Comparison of ENCODE assay signal across 1 cellular context in genomic region chr2:200850512-200851256, GRCh38.
TF ChIP-seq lines count a peak whose summit lies in the region.

No MANE protein-coding gene starts in this region.

TF ChIP-seq in endothelial cell of umbilical vein, 7 proteins besides CTCF, POLR2A, EP300 and RAD21:
- TF ChIP-seq MAX (IDR thresholded peaks at IDR 0.05; ENCODE audit: insufficient read depth, insufficient read length): no peak
- TF ChIP-seq FOS (IDR thresholded peaks at IDR 0.05; ENCODE audit: borderline replicate concordance, insufficient read depth, low read length): no peak
- TF ChIP-seq POLR2AphosphoS5 (IDR thresholded peaks at IDR 0.05; ENCODE audit: insufficient read depth, low read depth, low read length): peak; percentile 14
